Comparison of ENCODE assay signal across 1 cellular context in the genomic region with DNA sequence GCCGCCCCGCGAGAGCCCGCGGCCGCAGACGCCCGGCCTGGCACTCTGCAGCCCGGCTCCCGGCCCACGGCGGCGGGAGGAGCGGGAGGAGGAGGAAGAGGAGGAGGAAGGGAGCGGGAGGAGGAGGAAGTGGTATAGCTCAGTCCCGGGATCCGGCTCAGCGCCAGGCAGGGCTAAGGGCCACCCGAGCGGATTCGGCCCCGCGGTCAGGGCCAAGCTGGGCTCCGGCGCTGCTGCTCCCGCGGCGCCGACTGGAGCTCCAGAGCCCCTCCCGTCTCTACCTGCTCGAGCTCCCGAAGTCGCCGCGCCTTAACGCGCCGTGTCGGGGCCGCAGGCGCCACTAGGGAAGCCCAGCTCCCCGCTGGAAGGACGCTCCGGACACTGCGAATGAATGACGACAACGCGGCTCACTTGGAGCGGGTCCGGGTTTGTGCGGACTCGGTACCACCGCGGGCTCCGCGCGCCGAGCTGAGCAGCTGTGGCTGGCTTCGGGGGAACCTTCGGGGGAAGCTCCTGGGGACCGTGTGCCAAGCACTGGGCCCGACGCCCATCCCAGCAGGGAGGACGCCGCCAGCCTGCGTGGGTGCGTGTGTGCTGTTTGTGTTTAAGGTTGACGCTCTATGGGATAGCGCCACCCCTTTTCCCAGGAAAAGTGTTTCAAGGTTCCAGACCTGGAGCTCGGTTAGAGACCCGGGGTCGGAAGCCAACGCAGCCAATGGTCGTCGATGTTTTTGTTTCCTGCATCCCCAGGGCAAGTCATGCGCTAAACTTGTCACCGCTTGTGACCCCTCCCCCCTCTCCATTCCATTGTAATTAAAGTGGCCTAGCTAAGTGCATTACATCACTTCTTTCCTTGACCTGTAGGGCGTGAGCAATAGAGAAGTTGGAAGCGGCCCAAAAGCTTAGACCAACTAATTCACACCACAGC.
TF ChIP-seq lines count a peak whose summit lies in the region.

A gene (minus strand): TSS at position 94 of the 928 bp plus-strand sequence. CDS start 340 bp downstream, outside the sequence.

TF ChIP-seq in HepG2, 621 proteins besides CTCF, POLR2A, EP300 and RAD21 (continued from another document and continues in another):
- TF ChIP-seq ZNF720 (CRISPR knock-in tag; IDR thresholded peaks at IDR 0.05): no peak
- no peak; the same call in 1 of the 2 replicates for TF ChIP-seq EED (CRISPR knock-in tag; IDR thresholded peaks at IDR 0.05)
- TF ChIP-seq, protein P1, sequence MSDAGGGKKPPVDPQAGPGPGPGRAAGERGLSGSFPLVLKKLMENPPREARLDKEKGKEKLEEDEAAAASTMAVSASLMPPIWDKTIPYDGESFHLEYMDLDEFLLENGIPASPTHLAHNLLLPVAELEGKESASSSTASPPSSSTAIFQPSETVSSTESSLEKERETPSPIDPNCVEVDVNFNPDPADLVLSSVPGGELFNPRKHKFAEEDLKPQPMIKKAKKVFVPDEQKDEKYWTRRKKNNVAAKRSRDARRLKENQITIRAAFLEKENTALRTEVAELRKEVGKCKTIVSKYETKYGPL (CRISPR knock-in tag; IDR thresholded peaks at IDR 0.05): no peak
- TF ChIP-seq REL (CRISPR knock-in tag; conservative IDR thresholded peaks at IDR 0.05): no peak
- TF ChIP-seq PTBP1 (IDR thresholded peaks at IDR 0.05; ENCODE audit: low read depth, low read length, poor library complexity, severe bottlenecking): no peak
- no peak for TF ChIP-seq MEIS2 (CRISPR knock-in tag; IDR thresholded peaks at IDR 0.05)
- TF ChIP-seq, protein P2, sequence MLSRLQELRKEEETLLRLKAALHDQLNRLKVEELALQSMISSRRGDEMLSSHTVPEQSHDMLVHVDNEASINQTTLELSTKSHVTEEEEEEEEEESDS (CRISPR knock-in tag; IDR thresholded peaks at IDR 0.05; ENCODE audit: borderline replicate concordance): no peak
- TF ChIP-seq, protein P3, sequence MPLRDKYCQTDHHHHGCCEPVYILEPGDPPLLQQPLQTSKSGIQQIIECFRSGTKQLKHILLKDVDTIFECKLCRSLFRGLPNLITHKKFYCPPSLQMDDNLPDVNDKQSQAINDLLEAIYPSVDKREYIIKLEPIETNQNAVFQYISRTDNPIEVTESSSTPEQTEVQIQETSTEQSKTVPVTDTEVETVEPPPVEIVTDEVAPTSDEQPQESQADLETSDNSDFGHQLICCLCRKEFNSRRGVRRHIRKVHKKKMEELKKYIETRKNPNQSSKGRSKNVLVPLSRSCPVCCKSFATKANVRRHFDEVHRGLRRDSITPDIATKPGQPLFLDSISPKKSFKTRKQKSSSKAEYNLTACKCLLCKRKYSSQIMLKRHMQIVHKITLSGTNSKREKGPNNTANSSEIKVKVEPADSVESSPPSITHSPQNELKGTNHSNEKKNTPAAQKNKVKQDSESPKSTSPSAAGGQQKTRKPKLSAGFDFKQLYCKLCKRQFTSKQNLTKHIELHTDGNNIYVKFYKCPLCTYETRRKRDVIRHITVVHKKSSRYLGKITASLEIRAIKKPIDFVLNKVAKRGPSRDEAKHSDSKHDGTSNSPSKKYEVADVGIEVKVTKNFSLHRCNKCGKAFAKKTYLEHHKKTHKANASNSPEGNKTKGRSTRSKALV (CRISPR knock-in tag; IDR thresholded peaks at IDR 0.05): peak; percentile 83; the same call in 1 of the 2 replicates
- TF ChIP-seq DNMT1 (CRISPR knock-in tag; IDR thresholded peaks at IDR 0.05): no peak
- 0 out of 2 replicates have a peak, but pooled peaks have one; percentile 69 for TF ChIP-seq CENPT (CRISPR knock-in tag; IDR thresholded peaks at IDR 0.05; ENCODE audit: low read depth)
- TF ChIP-seq ZKSCAN5 (CRISPR knock-in tag; IDR thresholded peaks at IDR 0.05): no peak
- TF ChIP-seq, protein P4, sequence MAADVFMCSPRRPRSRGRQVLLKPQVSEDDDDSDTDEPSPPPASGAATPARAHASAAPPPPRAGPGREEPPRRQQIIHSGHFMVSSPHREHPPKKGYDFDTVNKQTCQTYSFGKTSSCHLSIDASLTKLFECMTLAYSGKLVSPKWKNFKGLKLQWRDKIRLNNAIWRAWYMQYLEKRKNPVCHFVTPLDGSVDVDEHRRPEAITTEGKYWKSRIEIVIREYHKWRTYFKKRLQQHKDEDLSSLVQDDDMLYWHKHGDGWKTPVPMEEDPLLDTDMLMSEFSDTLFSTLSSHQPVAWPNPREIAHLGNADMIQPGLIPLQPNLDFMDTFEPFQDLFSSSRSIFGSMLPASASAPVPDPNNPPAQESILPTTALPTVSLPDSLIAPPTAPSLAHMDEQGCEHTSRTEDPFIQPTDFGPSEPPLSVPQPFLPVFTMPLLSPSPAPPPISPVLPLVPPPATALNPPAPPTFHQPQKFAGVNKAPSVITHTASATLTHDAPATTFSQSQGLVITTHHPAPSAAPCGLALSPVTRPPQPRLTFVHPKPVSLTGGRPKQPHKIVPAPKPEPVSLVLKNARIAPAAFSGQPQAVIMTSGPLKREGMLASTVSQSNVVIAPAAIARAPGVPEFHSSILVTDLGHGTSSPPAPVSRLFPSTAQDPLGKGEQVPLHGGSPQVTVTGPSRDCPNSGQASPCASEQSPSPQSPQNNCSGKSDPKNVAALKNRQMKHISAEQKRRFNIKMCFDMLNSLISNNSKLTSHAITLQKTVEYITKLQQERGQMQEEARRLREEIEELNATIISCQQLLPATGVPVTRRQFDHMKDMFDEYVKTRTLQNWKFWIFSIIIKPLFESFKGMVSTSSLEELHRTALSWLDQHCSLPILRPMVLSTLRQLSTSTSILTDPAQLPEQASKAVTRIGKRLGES (CRISPR knock-in tag; IDR thresholded peaks at IDR 0.05; ENCODE audit: borderline replicate concordance): no peak
- 0 out of 2 replicates have a peak, but pooled peaks have one; percentile 83 for TF ChIP-seq MYNN (CRISPR knock-in tag; IDR thresholded peaks at IDR 0.05; ENCODE audit: low read depth)
- TF ChIP-seq ZFP82 (CRISPR knock-in tag; IDR thresholded peaks at IDR 0.05; ENCODE audit: borderline replicate concordance): no peak
- no peak for TF ChIP-seq PHF5A (CRISPR knock-in tag; IDR thresholded peaks at IDR 0.05; ENCODE audit: low read depth, unreplicated experiment)
- TF ChIP-seq HNRNPK (IDR thresholded peaks at IDR 0.05; ENCODE audit: low read depth, low read length, poor library complexity, severe bottlenecking): no peak
- TF ChIP-seq ZNF839 (CRISPR knock-in tag; IDR thresholded peaks at IDR 0.05; ENCODE audit: borderline replicate concordance): peak; percentile 84; the same call in 1 of the 2 replicates
- TF ChIP-seq FLYWCH1 (CRISPR knock-in tag; IDR thresholded peaks at IDR 0.05): no peak
- no peak; the same call in 1 of the 2 replicates for TF ChIP-seq AHR (CRISPR knock-in tag; IDR thresholded peaks at IDR 0.05)
- TF ChIP-seq NFE2L1 (CRISPR knock-in tag; IDR thresholded peaks at IDR 0.05; ENCODE audit: borderline replicate concordance): no peak
- TF ChIP-seq ZNF256 (CRISPR knock-in tag; conservative IDR thresholded peaks at IDR 0.05): peak; percentile 79; the same call in 1 of the 2 replicates
- TF ChIP-seq NFKB2 (CRISPR knock-in tag; IDR thresholded peaks at IDR 0.05; ENCODE audit: borderline replicate concordance): peak; percentile 85; the same call in 1 of the 2 replicates
- 0 out of 2 replicates have a peak, but pooled peaks have one; percentile 75 for TF ChIP-seq ZNF567 (CRISPR knock-in tag; IDR thresholded peaks at IDR 0.05; ENCODE audit: borderline replicate concordance)
- no peak for TF ChIP-seq MAFG (CRISPR knock-in tag; IDR thresholded peaks at IDR 0.05)
- TF ChIP-seq JARID2 (CRISPR knock-in tag; IDR thresholded peaks at IDR 0.05; ENCODE audit: insufficient replicate concordance): no peak
- TF ChIP-seq ZNF20 (CRISPR knock-in tag; IDR thresholded peaks at IDR 0.05): no peak
- TF ChIP-seq, protein P5, sequence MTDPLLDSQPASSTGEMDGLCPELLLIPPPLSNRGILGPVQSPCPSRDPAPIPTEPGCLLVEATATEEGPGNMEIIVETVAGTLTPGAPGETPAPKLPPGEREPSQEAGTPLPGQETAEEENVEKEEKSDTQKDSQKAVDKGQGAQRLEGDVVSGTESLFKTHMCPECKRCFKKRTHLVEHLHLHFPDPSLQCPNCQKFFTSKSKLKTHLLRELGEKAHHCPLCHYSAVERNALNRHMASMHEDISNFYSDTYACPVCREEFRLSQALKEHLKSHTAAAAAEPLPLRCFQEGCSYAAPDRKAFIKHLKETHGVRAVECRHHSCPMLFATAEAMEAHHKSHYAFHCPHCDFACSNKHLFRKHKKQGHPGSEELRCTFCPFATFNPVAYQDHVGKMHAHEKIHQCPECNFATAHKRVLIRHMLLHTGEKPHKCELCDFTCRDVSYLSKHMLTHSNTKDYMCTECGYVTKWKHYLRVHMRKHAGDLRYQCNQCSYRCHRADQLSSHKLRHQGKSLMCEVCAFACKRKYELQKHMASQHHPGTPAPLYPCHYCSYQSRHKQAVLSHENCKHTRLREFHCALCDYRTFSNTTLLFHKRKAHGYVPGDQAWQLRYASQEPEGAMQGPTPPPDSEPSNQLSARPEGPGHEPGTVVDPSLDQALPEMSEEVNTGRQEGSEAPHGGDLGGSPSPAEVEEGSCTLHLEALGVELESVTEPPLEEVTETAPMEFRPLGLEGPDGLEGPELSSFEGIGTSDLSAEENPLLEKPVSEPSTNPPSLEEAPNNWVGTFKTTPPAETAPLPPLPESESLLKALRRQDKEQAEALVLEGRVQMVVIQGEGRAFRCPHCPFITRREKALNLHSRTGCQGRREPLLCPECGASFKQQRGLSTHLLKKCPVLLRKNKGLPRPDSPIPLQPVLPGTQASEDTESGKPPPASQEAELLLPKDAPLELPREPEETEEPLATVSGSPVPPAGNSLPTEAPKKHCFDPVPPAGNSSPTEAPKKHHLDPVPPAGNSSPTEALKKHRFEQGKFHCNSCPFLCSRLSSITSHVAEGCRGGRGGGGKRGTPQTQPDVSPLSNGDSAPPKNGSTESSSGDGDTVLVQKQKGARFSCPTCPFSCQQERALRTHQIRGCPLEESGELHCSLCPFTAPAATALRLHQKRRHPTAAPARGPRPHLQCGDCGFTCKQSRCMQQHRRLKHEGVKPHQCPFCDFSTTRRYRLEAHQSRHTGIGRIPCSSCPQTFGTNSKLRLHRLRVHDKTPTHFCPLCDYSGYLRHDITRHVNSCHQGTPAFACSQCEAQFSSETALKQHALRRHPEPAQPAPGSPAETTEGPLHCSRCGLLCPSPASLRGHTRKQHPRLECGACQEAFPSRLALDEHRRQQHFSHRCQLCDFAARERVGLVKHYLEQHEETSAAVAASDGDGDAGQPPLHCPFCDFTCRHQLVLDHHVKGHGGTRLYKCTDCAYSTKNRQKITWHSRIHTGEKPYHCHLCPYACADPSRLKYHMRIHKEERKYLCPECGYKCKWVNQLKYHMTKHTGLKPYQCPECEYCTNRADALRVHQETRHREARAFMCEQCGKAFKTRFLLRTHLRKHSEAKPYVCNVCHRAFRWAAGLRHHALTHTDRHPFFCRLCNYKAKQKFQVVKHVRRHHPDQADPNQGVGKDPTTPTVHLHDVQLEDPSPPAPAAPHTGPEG (CRISPR knock-in tag; IDR thresholded peaks at IDR 0.05): peak; percentile 63; the same call in 1 of the 2 replicates
- TF ChIP-seq SMARCC2 (IDR thresholded peaks at IDR 0.05): no peak
- TF ChIP-seq, protein P6, sequence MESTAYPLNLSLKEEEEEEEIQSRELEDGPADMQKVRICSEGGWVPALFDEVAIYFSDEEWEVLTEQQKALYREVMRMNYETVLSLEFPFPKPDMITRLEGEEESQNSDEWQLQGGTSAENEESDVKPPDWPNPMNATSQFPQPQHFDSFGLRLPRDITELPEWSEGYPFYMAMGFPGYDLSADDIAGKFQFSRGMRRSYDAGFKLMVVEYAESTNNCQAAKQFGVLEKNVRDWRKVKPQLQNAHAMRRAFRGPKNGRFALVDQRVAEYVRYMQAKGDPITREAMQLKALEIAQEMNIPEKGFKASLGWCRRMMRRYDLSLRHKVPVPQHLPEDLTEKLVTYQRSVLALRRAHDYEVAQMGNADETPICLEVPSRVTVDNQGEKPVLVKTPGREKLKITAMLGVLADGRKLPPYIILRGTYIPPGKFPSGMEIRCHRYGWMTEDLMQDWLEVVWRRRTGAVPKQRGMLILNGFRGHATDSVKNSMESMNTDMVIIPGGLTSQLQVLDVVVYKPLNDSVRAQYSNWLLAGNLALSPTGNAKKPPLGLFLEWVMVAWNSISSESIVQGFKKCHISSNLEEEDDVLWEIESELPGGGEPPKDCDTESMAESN (CRISPR knock-in tag; conservative IDR thresholded peaks at IDR 0.05): 0 out of 2 replicates have a peak, but pooled peaks have one; percentile 35
- TF ChIP-seq SRSF1 (optimal IDR thresholded peaks at IDR 0.05; ENCODE audit: low read depth, low read length): no peak
- TF ChIP-seq, protein P7, sequence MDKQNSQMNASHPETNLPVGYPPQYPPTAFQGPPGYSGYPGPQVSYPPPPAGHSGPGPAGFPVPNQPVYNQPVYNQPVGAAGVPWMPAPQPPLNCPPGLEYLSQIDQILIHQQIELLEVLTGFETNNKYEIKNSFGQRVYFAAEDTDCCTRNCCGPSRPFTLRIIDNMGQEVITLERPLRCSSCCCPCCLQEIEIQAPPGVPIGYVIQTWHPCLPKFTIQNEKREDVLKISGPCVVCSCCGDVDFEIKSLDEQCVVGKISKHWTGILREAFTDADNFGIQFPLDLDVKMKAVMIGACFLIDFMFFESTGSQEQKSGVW (CRISPR knock-in tag; IDR thresholded peaks at IDR 0.05; ENCODE audit: borderline replicate concordance): 0 out of 2 replicates have a peak, but pooled peaks have one; percentile 52
- TF ChIP-seq HMG20A (CRISPR knock-in tag; IDR thresholded peaks at IDR 0.05; ENCODE audit: borderline replicate concordance): no peak
- TF ChIP-seq TARDBP (CRISPR knock-in tag; IDR thresholded peaks at IDR 0.05): 0 out of 2 replicates have a peak, but pooled peaks have one; percentile 59
- TF ChIP-seq, protein P8, sequence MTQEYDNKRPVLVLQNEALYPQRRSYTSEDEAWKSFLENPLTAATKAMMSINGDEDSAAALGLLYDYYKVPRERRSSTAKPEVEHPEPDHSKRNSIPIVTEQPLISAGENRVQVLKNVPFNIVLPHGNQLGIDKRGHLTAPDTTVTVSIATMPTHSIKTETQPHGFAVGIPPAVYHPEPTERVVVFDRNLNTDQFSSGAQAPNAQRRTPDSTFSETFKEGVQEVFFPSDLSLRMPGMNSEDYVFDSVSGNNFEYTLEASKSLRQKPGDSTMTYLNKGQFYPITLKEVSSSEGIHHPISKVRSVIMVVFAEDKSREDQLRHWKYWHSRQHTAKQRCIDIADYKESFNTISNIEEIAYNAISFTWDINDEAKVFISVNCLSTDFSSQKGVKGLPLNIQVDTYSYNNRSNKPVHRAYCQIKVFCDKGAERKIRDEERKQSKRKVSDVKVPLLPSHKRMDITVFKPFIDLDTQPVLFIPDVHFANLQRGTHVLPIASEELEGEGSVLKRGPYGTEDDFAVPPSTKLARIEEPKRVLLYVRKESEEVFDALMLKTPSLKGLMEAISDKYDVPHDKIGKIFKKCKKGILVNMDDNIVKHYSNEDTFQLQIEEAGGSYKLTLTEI (CRISPR knock-in tag; conservative IDR thresholded peaks at IDR 0.05): no peak
- TF ChIP-seq, protein P9, sequence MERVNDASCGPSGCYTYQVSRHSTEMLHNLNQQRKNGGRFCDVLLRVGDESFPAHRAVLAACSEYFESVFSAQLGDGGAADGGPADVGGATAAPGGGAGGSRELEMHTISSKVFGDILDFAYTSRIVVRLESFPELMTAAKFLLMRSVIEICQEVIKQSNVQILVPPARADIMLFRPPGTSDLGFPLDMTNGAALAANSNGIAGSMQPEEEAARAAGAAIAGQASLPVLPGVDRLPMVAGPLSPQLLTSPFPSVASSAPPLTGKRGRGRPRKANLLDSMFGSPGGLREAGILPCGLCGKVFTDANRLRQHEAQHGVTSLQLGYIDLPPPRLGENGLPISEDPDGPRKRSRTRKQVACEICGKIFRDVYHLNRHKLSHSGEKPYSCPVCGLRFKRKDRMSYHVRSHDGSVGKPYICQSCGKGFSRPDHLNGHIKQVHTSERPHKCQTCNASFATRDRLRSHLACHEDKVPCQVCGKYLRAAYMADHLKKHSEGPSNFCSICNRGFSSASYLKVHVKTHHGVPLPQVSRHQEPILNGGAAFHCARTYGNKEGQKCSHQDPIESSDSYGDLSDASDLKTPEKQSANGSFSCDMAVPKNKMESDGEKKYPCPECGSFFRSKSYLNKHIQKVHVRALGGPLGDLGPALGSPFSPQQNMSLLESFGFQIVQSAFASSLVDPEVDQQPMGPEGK (CRISPR knock-in tag; IDR thresholded peaks at IDR 0.05): no peak
- TF ChIP-seq ZNF749 (CRISPR knock-in tag; IDR thresholded peaks at IDR 0.05; ENCODE audit: borderline replicate concordance): peak; percentile 51; the same call in 1 of the 2 replicates
